In the genomic region with DNA sequence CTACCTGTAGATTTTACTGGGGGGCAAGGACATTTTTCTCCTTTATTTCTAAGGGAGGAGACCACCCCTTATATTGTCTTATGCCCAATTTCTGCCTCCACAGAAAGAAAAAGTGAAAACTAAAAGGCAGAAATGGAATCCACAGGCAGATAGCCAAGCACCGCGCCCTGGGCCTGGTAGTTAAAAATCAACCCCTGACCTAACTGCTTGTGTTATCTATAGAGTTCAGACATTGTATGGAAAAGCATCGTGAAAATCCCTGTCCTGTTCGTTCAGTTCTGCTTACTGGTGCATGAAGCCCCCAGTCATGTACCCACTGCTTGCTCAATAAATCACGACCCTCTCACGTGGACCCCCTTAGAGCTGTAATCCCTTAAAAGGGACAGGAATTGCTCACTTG, we compare ENCODE assay signal across 36 cellular contexts. TPM values are rescaled to one million over a fixed set of nuclear protein-coding genes. Genes with fewer than 3 reads are reported as not detected.
"Had no signal": no experiment of that assay in that cellular context is flagged by ENCODE, and none has a peak within 500 bp of the region (broad histone marks: within the 10 kb centered on the region; RNA-seq: fewer than 3 reads in every experiment).

No MANE protein-coding gene starts in this region.

- H3K4me3 Mint-ChIP-seq: activated naive CD4-positive, alpha-beta T cell treated with anti-CD3 and anti-CD28 coated beads for 36 hours; activated naive CD8-positive, alpha-beta T cell treated with anti-CD3 and anti-CD28 coated beads for 36 hours; activated T-helper 1 cell treated with anti-CD3 and anti-CD28 coated beads, Interleukin-12 subunit alpha, Interleukin-12 subunit beta, Interleukin-2, Interleukin-4 antibody, amounts not matched to agents 30 ng/mL and 10 ng/mL and 1 ng/mL, durations not matched to agents 14 hours and 24 hours and 36 hours; brain; naive thymus-derived CD4-positive, alpha-beta T cell; stimulated activated naive CD8-positive, alpha-beta T cell treated with anti-CD3 and anti-CD28 coated beads, Interleukin-15, amount 100 ng/mL, for 72 hours had no signal

- H3K27ac ChIP-seq: adrenal gland, ascending aorta, cardiac muscle cell, coronary artery, dorsolateral prefrontal cortex, gastroesophageal sphincter, hepatocyte, ovary, prostate gland, thyroid gland, upper lobe of right lung, VCaP had no signal

- H3K27me3 ChIP-seq: adrenal gland, ascending aorta, cardiac muscle cell, dorsolateral prefrontal cortex, gastroesophageal sphincter, hepatocyte, ovary, thyroid gland, upper lobe of right lung had no signal

- H3K4me1 ChIP-seq: adrenal gland, ascending aorta, gastroesophageal sphincter, prostate gland, thyroid gland, upper lobe of right lung had no signal

- H3K27me3 Mint-ChIP-seq: activated naive CD8-positive, alpha-beta T cell treated with anti-CD3 and anti-CD28 coated beads for 36 hours; brain; naive thymus-derived CD4-positive, alpha-beta T cell; stimulated activated naive CD8-positive, alpha-beta T cell treated with anti-CD3 and anti-CD28 coated beads, Interleukin-15, amount 100 ng/mL, for 72 hours had no signal

- H3K27ac Mint-ChIP-seq: activated naive CD4-positive, alpha-beta T cell treated with anti-CD3 and anti-CD28 coated beads for 36 hours; activated naive CD8-positive, alpha-beta T cell treated with anti-CD3 and anti-CD28 coated beads for 36 hours; activated T-helper 1 cell treated with anti-CD3 and anti-CD28 coated beads, Interleukin-12 subunit alpha, Interleukin-12 subunit beta, Interleukin-2, Interleukin-4 antibody, amounts not matched to agents 30 ng/mL and 10 ng/mL and 1 ng/mL, durations not matched to agents 14 hours and 24 hours and 36 hours; brain; naive thymus-derived CD4-positive, alpha-beta T cell; stimulated activated naive CD8-positive, alpha-beta T cell treated with anti-CD3 and anti-CD28 coated beads, Interleukin-15, amount 100 ng/mL, for 72 hours had no signal

- ATAC-seq: activated CD4-positive, CD25-positive, alpha-beta regulatory T cell treated with anti-CD3 and anti-CD28 coated beads, Interleukin-2, amount 50 U/mL, for 24 hours; gastroesophageal sphincter; left cardiac atrium; naive thymus-derived CD4-positive, alpha-beta T cell; stimulated activated naive CD8-positive, alpha-beta T cell treated with anti-CD3 and anti-CD28 coated beads, Interleukin-15, amount 100 ng/mL, for 72 hours; upper lobe of right lung had no signal

- H3K36me3 ChIP-seq: adrenal gland, ascending aorta, cardiac muscle cell, gastroesophageal sphincter, ovary, prostate gland, thyroid gland, upper lobe of right lung had no signal

- DNase-seq: activated CD4-positive, alpha-beta T cell treated with anti-CD3 and anti-CD28 coated beads for 48 hours; activated CD4-positive, alpha-beta T cell treated with anti-CD3 and anti-CD28 coated beads, Interleukin-2, amount 50 U/mL, for 48 hours; activated CD8-positive, alpha-beta memory T cell treated with anti-CD3 and anti-CD28 coated beads, Interleukin-2, amount 50 U/mL, for 4 hours; activated effector memory CD4-positive, alpha-beta T cell treated with anti-CD3 and anti-CD28 coated beads, Interleukin-2, amount 50 U/mL, for 16 hours; activated naive CD4-positive, alpha-beta T cell treated with anti-CD3 and anti-CD28 coated beads for 36 hours; activated naive CD8-positive, alpha-beta T cell treated with anti-CD3 and anti-CD28 coated beads for 36 hours; activated T-cell treated with anti-CD3 and anti-CD28 coated beads, Interleukin-2, amount 50 U/mL, for 1 hour; adrenal gland; cerebellar nuclear complex; dorsolateral prefrontal cortex; effector memory CD4-positive, alpha-beta T cell; islet precursor cell; left cardiac atrium; mammary epithelial cell; naive thymus-derived CD4-positive, alpha-beta T cell; ovary; stimulated activated CD4-positive, alpha-beta T cell treated with anti-CD3 and anti-CD28 coated beads, Interleukin-2, amount 100 ng/mL, for 48 hours; stimulated activated naive CD8-positive, alpha-beta T cell treated with anti-CD3 and anti-CD28 coated beads, Interleukin-15, amount 100 ng/mL, for 72 hours; T-helper 2 cell; thyroid gland had no signal

- H3K4me1 Mint-ChIP-seq: brain had no signal

- H3K9me3 Mint-ChIP-seq: activated naive CD4-positive, alpha-beta T cell treated with anti-CD3 and anti-CD28 coated beads for 36 hours; activated naive CD8-positive, alpha-beta T cell treated with anti-CD3 and anti-CD28 coated beads for 36 hours; activated T-helper 1 cell treated with anti-CD3 and anti-CD28 coated beads, Interleukin-12 subunit alpha, Interleukin-12 subunit beta, Interleukin-2, Interleukin-4 antibody, amounts not matched to agents 30 ng/mL and 10 ng/mL and 1 ng/mL, durations not matched to agents 14 hours and 24 hours and 36 hours; brain; naive thymus-derived CD4-positive, alpha-beta T cell; stimulated activated naive CD8-positive, alpha-beta T cell treated with anti-CD3 and anti-CD28 coated beads, Interleukin-15, amount 100 ng/mL, for 72 hours had no signal

- H2AFZ ChIP-seq: hepatocyte had no signal

- H3K36me3 Mint-ChIP-seq: activated naive CD8-positive, alpha-beta T cell treated with anti-CD3 and anti-CD28 coated beads for 36 hours; brain; naive thymus-derived CD4-positive, alpha-beta T cell had no signal

- H3K9me3 ChIP-seq: adrenal gland, ascending aorta, gastroesophageal sphincter, ovary, prostate gland, thyroid gland, upper lobe of right lung had no signal

- H3K79me2 ChIP-seq: hepatocyte had no signal

- H3K4me3 ChIP-seq: adrenal gland, ascending aorta, cardiac muscle cell, coronary artery, dorsolateral prefrontal cortex, gastroesophageal sphincter, hepatocyte, ovary, prostate gland, thyroid gland, upper lobe of right lung had no signal

- H3K4me2 ChIP-seq: hepatocyte had no signal

RNA-seq across cellular contexts. Expression of gene IL6R, which starts 33.7 kb away (rescaled TPM):
- polyA plus RNA-seq: neural cell had no signal

RNA-seq across cellular contexts. Expression of gene AQP10, which starts 50.5 kb away (rescaled TPM):
- total RNA-seq: activated CD8-positive, alpha-beta memory T cell treated with anti-CD3 and anti-CD28 coated beads for 36 hours; activated naive CD4-positive, alpha-beta T cell treated with anti-CD3 and anti-CD28 coated beads for 36 hours; activated naive CD8-positive, alpha-beta T cell treated with anti-CD3 and anti-CD28 coated beads for 36 hours; activated T-helper 1 cell treated with anti-CD3 and anti-CD28 coated beads, Interleukin-12 subunit alpha, Interleukin-12 subunit beta, Interleukin-2, Interleukin-4 antibody, amounts not matched to agents 30 ng/mL and 10 ng/mL and 1 ng/mL, durations not matched to agents 14 hours and 24 hours and 36 hours; adrenal gland; ascending aorta; fibroblast of lung; fibroblast of villous mesenchyme; left cardiac atrium; mammary epithelial cell; thyroid gland had no signal
- polyA plus RNA-seq: adrenal gland; fibroblast of lung; liver; mammary epithelial cell; naive thymus-derived CD4-positive, alpha-beta T cell; neural cell had no signal
